ENCODE assay signal across 22 cellular contexts in the genomic region with DNA sequence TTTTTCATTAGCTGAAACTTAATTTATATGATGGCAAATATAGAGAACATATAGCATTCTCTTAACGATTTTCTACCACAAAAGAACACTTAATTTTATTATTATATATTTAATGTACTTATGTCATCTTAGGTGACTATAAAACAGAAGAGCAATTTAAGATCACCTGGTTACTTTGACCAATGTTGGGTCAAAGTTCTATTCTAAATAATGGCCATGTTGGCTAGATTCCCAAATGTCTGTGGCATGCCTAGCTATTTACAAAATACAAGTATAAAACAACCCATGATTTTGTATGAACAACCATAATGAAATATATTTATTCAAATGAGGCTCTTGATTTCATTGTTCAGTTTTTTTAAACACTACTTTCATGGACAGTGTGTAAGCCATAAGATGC.
A peak's percentile ranks its signal among the peaks of the same experiment; 100 is the strongest.
DNase-seq lines count a peak whose midpoint lies in the region; ATAC-seq, FAIRE-seq and TF ChIP-seq lines count a peak whose summit lies in the region.
"Had no signal": no experiment of that assay in that cellular context is flagged by ENCODE, and none has a peak within 500 bp of the region (broad histone marks: within the 10 kb centered on the region; RNA-seq: fewer than 3 reads in every experiment).

No MANE protein-coding gene starts in this region.

- TF ChIP-seq POLR2A in ovary (IDR thresholded peaks at IDR 0.05), result no peak

- H3K4me1 ChIP-seq in kidney (ENCODE audit: control insufficient read depth in 1 of 2, insufficient read depth in 1 of 2, low read depth in 1 of 2, low read length in 2 of 2) (no peaks in the 10 kb centered on the region), neutrophil (ENCODE audit: control insufficient read depth in 1 of 2, insufficient read depth in 1 of 2, low read depth in 1 of 2, low read length in 1 of 2) (no peaks in the 10 kb centered on the region), ovary (ENCODE audit: insufficient read depth) (no peaks in the 10 kb centered on the region)
- H3K4me1 ChIP-seq: BLaER1 treated with 17β-estradiol and CSF1 and Interleukin-3, amounts not matched to agents 10 nM and 100 nM; Caco-2 had no signal

- H3K4me3 ChIP-seq in kidney (ENCODE audit: low read length in 2 of 2) (no peak overlapping the region), neutrophil (ENCODE audit: low read depth in 1 of 2, low read length in 1 of 2) (no peak overlapping the region), ovary (no peak overlapping the region)
- H3K4me3 ChIP-seq: BLaER1 treated with 17β-estradiol and CSF1 and Interleukin-3, amounts not matched to agents 10 nM and 100 nM had no signal

- TF ChIP-seq CTCF in kidney (IDR thresholded peaks at IDR 0.05; ENCODE audit: borderline replicate concordance, extremely low read depth, insufficient read depth) (no peak), neutrophil (IDR thresholded peaks at IDR 0.05) (no peak), ovary (IDR thresholded peaks at IDR 0.05) (no peak)

- H3K27me3 ChIP-seq in neutrophil (no peaks in the 10 kb centered on the region), ovary (no peaks in the 10 kb centered on the region)
- H3K27me3 ChIP-seq: BLaER1 treated with 17β-estradiol and CSF1 and Interleukin-3, amounts not matched to agents 10 nM and 100 nM had no signal

- DNase-seq in NCI-H69 (lab: John Stamatoyannopoulos, UW) (peak; percentile 1), kidney (no peak), NCI-H128 (lab: John Stamatoyannopoulos, UW; ENCODE audit: unreplicated experiment) (no peak), ovary (no peak)
- DNase-seq in activated T-cell treated with anti-CD3 and anti-CD28 coated beads, Interleukin-2, amount 50 U/mL, for 48 hours, result no peak
- DNase-seq: 8988T; AML-193; Caco-2; Calu3; CD4-positive, alpha-beta T cell; CD8-positive, alpha-beta T cell; DMS79 treated with DMSO at 0.1 percent for 48 hours; GF-D8 had no signal

- ATAC-seq in GM18520 (IDR thresholded peaks at IDR 0.05; ENCODE audit: unreplicated experiment), result no peak
- ATAC-seq: CD8-positive, alpha-beta T cell had no signal

- FAIRE-seq in colon (lab: Jason Lieb, UNC) (peak; percentile 60), kidney (lab: Jason Lieb, UNC) (peak; percentile 27)
- FAIRE-seq: A204.1, D721Med, G401.6, GM12891 had no signal

- intact Hi-C loops in kidney (cut with DNase I), result no loop called here
- intact Hi-C loops in ovary (cut with DNase I), result no loop called here

- H3K27ac ChIP-seq in kidney (ENCODE audit: low read depth in 2 of 2, low read length in 2 of 2), result no peak overlapping the region
- peak overlapping the region; percentile 42 for H3K27ac ChIP-seq in neutrophil
- no peak overlapping the region for H3K27ac ChIP-seq in ovary
- H3K27ac ChIP-seq: BLaER1 treated with 17β-estradiol and CSF1 and Interleukin-3, amounts not matched to agents 10 nM and 100 nM; C4-2B had no signal

- 76 to 90% (median 80%) methylated on average over 1 of the region's 1 CpG for WGBS in ovary, 3 donors

- H3K36me3 ChIP-seq in kidney (ENCODE audit: control insufficient read depth in 1 of 2, insufficient read depth in 2 of 2, low read length in 2 of 2), result no peaks in the 10 kb centered on the region
- peaks cover 21% of the 10 kb centered on the region for H3K36me3 ChIP-seq in neutrophil
- H3K36me3 ChIP-seq in ovary, result no peaks in the 10 kb centered on the region
- H3K36me3 ChIP-seq: BLaER1 treated with 17β-estradiol and CSF1 and Interleukin-3, amounts not matched to agents 10 nM and 100 nM had no signal

- no peak overlapping the region for H3K9ac ChIP-seq in kidney (ENCODE audit: low read length in 2 of 2)
- H3K9ac ChIP-seq: BLaER1 treated with 17β-estradiol and CSF1 and Interleukin-3, amounts not matched to agents 10 nM and 100 nM had no signal

- H3K9me3 ChIP-seq in kidney (ENCODE audit: control insufficient read depth in 1 of 2, low read length in 2 of 2) (no peaks in the 10 kb centered on the region), neutrophil (no peaks in the 10 kb centered on the region), ovary (no peaks in the 10 kb centered on the region)
- H3K9me3 ChIP-seq: Caco-2 had no signal

- TF ChIP-seq EP300 in ovary (IDR thresholded peaks at IDR 0.05), result no peak
